ENCODE assay signal across 8 cellular contexts in genomic region chr4:41257257-41257900, GRCh38. TPM values are rescaled to one million over a fixed set of nuclear protein-coding genes. Genes with fewer than 3 reads are reported as not detected.
A peak's percentile ranks its signal among the peaks of the same experiment; 100 is the strongest.
DNase-seq lines count a peak whose midpoint lies in the region; ATAC-seq and TF ChIP-seq lines count a peak whose summit lies in the region.

No MANE protein-coding gene starts in this region.

- no peak overlapping the region for H3K27ac ChIP-seq in subcutaneous abdominal adipose tissue (ENCODE audit: low read depth, low read length)

- H3K9ac ChIP-seq in subcutaneous abdominal adipose tissue (ENCODE audit: low read length in 5 of 5) = peak overlapping the region in 3 of 5 donors; percentile 43 to 59 (median 46)

- intact Hi-C loops in mucosa of descending colon (cut with DNase I, micrococcal nuclease) = no loop called here

- H3K36me3 ChIP-seq in mucosa of descending colon (ENCODE audit: low read depth) (no peaks in the 10 kb centered on the region), subcutaneous abdominal adipose tissue (ENCODE audit: control insufficient read depth in 5 of 5, insufficient read depth in 5 of 5, low read length in 5 of 5) (peaks cover 0 to 6% (median 0%) of the 10 kb centered on the region in 5 donors)

- H3K4me3 ChIP-seq in WI38 (ENCODE audit: low read depth, low read length) (peak overlapping the region; percentile 77), epithelial cell of esophagus (ENCODE audit: low read length) (peak overlapping the region; percentile 13), mucosa of descending colon (no peak overlapping the region), subcutaneous abdominal adipose tissue (ENCODE audit: low read depth in 1 of 5, low read length in 5 of 5) (peak overlapping the region; percentile 22 to 71 (median 63))

- H3K9me3 ChIP-seq in mucosa of descending colon = no peaks in the 10 kb centered on the region
- H3K9me3 ChIP-seq in subcutaneous abdominal adipose tissue (ENCODE audit: control insufficient read depth in 5 of 5, low read length in 5 of 5) = no peaks in the 10 kb centered on the region

- peaks cover 0 to 8% (median 5%) of the 10 kb centered on the region in 5 donors for H3K27me3 ChIP-seq in subcutaneous abdominal adipose tissue (ENCODE audit: control insufficient read depth in 5 of 5, insufficient read depth in 4 of 5, low read length in 5 of 5)

- peak; percentile 85 for DNase-seq in Caki2 (ENCODE audit: low read depth)
- peak; percentile 34 for DNase-seq in LHCN-M2 (ENCODE audit: low read depth)
- peak; percentile 38 for DNase-seq in epithelial cell of esophagus (ENCODE audit: low read depth)
- peak; percentile 36 to 68 (median 53) for DNase-seq in mucosa of descending colon

- in situ Hi-C loops in Caki2 (cut with HindIII; ENCODE audit: low pct_unique_long_range_greater_than_20kb, low sequenced_read_pairs) = no loop called here

- ATAC-seq in GM19468 (IDR thresholded peaks at IDR 0.05; ENCODE audit: extremely low read depth, unreplicated experiment) (peak; percentile 41), mucosa of descending colon (peak; percentile 88), GM21526 (IDR thresholded peaks at IDR 0.05; ENCODE audit: low FRiP score, unreplicated experiment) (no peak)

- TF ChIP-seq CTCF in WI38 (IDR thresholded peaks at IDR 0.05; ENCODE audit: low read depth, low read length) (no peak), epithelial cell of esophagus (IDR thresholded peaks at IDR 0.05; ENCODE audit: insufficient read depth, low read depth, low read length, missing control alignments) (no peak), mucosa of descending colon (IDR thresholded peaks at IDR 0.05) (no peak)

- peaks cover 15% of the 10 kb centered on the region for H3K4me1 ChIP-seq in mucosa of descending colon (ENCODE audit: low read depth)
- peaks cover 0 to 23% (median 18%) of the 10 kb centered on the region in 5 donors for H3K4me1 ChIP-seq in subcutaneous abdominal adipose tissue (ENCODE audit: control insufficient read depth in 5 of 5, insufficient read depth in 5 of 5, low read length in 5 of 5)

RNA-seq across cellular contexts. Expression of gene UCHL1, which starts 0.7 kb away (rescaled TPM):
- total RNA-seq in Caki2 (2014; rRNA removed; shearing (Covaris generic); ENCODE audit: low replicate concordance) = 2,495 and 2,581 TPM in 2 replicates
- total RNA-seq in LHCN-M2 (2014; rRNA removed) (222 and 281 TPM in 2 replicates), mucosa of descending colon (10 to 100 TPM in 2 of 3 donors, 1 to 10 TPM in 1; 4.1 to 76.0 (median 11.1) TPM)
- 306 TPM for polyA plus RNA-seq in LHCN-M2 (2012)

RNA-seq across cellular contexts. Expression of gene APBB2, which starts 43.0 kb away (rescaled TPM):
- total RNA-seq in Caki2 (2014; rRNA removed; shearing (Covaris generic); ENCODE audit: low replicate concordance) = 19.8 and 24.3 TPM in 2 replicates
- total RNA-seq in LHCN-M2 (2014; rRNA removed) (109 and 112 TPM in 2 replicates), mucosa of descending colon (10 to 100 TPM; 26.3 to 68.3 (median 29.6) TPM)
- 42.0 TPM for polyA plus RNA-seq in LHCN-M2 (2012)

Comparison
In these comparisons a context has a peak if more than half of its experiments do, and no peak if none do; other contexts are left out.
1. DNase-seq: peak in every context shown above with its lines; median percentile 85 in Caki2; 53 in mucosa of descending colon; 38 in epithelial cell of esophagus; 34 in LHCN-M2.